Comparison of ENCODE assay signal across 9 cellular contexts in the genomic region with DNA sequence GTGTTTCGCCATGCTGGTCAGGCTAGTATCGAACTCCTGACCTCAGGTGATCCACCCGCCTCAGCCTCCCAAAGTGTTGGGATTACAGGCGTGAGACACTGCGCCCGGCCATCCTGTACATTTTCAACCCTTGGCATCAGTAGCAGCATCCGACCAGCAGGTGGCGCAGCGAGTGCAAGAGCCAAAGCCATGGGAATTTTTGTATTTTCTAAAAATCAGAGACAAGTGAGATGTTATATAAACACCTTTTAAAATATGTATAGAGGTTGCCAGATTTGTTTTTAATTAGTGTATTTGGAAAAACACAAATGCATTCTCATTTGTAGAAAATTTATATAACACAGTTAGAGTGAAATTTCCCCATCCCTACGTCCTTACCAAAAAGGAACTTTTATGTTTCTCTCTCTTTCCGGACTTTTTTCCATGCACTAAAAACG. TPM values are rescaled to one million over a fixed set of nuclear protein-coding genes. Genes with fewer than 3 reads are reported as not detected.
DNase-seq lines count a peak whose midpoint lies in the region; ATAC-seq and TF ChIP-seq lines count a peak whose summit lies in the region.
"Had no signal": no experiment of that assay in that cellular context is flagged by ENCODE, and none has a peak within 500 bp of the region (broad histone marks: within the 10 kb centered on the region; RNA-seq: fewer than 3 reads in every experiment).

No MANE protein-coding gene starts in this region.

- H2BK5ac ChIP-seq in mesenchymal stem cell (ENCODE audit: low read depth, low read length, poor library complexity, severe bottlenecking) = no peak overlapping the region

- no peak overlapping the region for H2AK5ac ChIP-seq in mesenchymal stem cell (ENCODE audit: low read length, severe bottlenecking)

- no peak for ATAC-seq in GM19455 (IDR thresholded peaks at IDR 0.05; ENCODE audit: unreplicated experiment)

- TF ChIP-seq CTCF in HEK293 (tag by site-specific recombination; IDR thresholded peaks at IDR 0.05) = peak; percentile 79

- H3K4me3 Mint-ChIP-seq in CD8-positive, alpha-beta memory T cell = no peak overlapping the region

- H3K27ac Mint-ChIP-seq in CD8-positive, alpha-beta memory T cell = no peak overlapping the region

- H3K27me3 ChIP-seq in CD8-positive, alpha-beta memory T cell (ENCODE audit: insufficient read depth, low read length, poor library complexity, severe bottlenecking) = peaks cover 6% of the 10 kb centered on the region
- H3K27me3 ChIP-seq in mesenchymal stem cell (ENCODE audit: control insufficient read depth in 1 of 2, insufficient read depth in 1 of 2, low read length in 2 of 2) = no peaks in the 10 kb centered on the region

- no peak overlapping the region for H4K8ac ChIP-seq in mesenchymal stem cell (ENCODE audit: low read length)

- peak overlapping the region; percentile 80 for H3K9ac ChIP-seq in mesenchymal stem cell (ENCODE audit: low read length)

- no peaks in the 10 kb centered on the region for H3K36me3 Mint-ChIP-seq in CD8-positive, alpha-beta memory T cell

- no peak overlapping the region for H2BK120ac ChIP-seq in mesenchymal stem cell (ENCODE audit: low read depth, low read length)

- POLR2A ChIA-PET in CD8-positive, alpha-beta memory T cell (lab: Charles Lee) = no interaction called here
- POLR2A ChIA-PET in HEK293 (lab: Yijun Ruan, JAX) = interaction anchor here (1.0 to 1.5 kb wide), 4 partner anchors 45 to 195 kb away, joined by 3 to 19 read pairs (median 4); partner anchors contain the start of gene ACSL3

- H3K27ac ChIP-seq in CD8-positive, alpha-beta memory T cell (ENCODE audit: low read depth, low read length) = no peak overlapping the region
- H3K27ac ChIP-seq in HEK293 (ENCODE audit: extremely low read depth, low read depth, low read length) = no peak overlapping the region
- no peak overlapping the region for H3K27ac ChIP-seq in mesenchymal stem cell (ENCODE audit: low read length, poor library complexity, severe bottlenecking)
- H3K27ac ChIP-seq: SK-N-MC had no signal

- H3K4ac ChIP-seq in mesenchymal stem cell (ENCODE audit: low read depth in 1 of 2, low read length in 2 of 2) = no peak overlapping the region

- H3K4me3 ChIP-seq in CD8-positive, alpha-beta memory T cell (ENCODE audit: low read length) = no peak overlapping the region
- H3K4me3 ChIP-seq in HEK293 (ENCODE audit: low read depth, low read length) = no peak overlapping the region
- no peak overlapping the region for H3K4me3 ChIP-seq in mesenchymal stem cell (ENCODE audit: insufficient read depth in 1 of 2, low read depth in 1 of 2, low read length in 2 of 2)
- H3K4me3 ChIP-seq: SK-N-MC had no signal

- no peak overlapping the region for H2BK12ac ChIP-seq in mesenchymal stem cell (ENCODE audit: low read length in 2 of 2)

- no peaks in the 10 kb centered on the region for H3K9me3 Mint-ChIP-seq in CD8-positive, alpha-beta memory T cell

- WGBS in mesenchymal stem cell = 20% methylated on average over 10 of the region's 12 CpGs

- no peak overlapping the region for H3K23ac ChIP-seq in mesenchymal stem cell (ENCODE audit: low read length in 2 of 2)

- no peak overlapping the region for H4K91ac ChIP-seq in mesenchymal stem cell (ENCODE audit: low read length)

- H3K18ac ChIP-seq in mesenchymal stem cell (ENCODE audit: low read depth in 1 of 2, low read length in 2 of 2) = no peak overlapping the region

- no peak overlapping the region for H3K14ac ChIP-seq in mesenchymal stem cell (ENCODE audit: low read length in 2 of 2)

- no peaks in the 10 kb centered on the region for H3K79me1 ChIP-seq in mesenchymal stem cell (replicated peaks; ENCODE audit: low read length, poor library complexity, severe bottlenecking)

- no peak overlapping the region for H2AFZ ChIP-seq in mesenchymal stem cell (ENCODE audit: low read depth, low read length)

- no peak overlapping the region for H2BK15ac ChIP-seq in mesenchymal stem cell (ENCODE audit: low read depth, poor library complexity, severe bottlenecking)

- no peaks in the 10 kb centered on the region for H3K4me1 Mint-ChIP-seq in CD8-positive, alpha-beta memory T cell

- H3K36me3 ChIP-seq in CD8-positive, alpha-beta memory T cell (ENCODE audit: insufficient read depth, low read length) = no peaks in the 10 kb centered on the region
- H3K36me3 ChIP-seq in HEK293 (ENCODE audit: control insufficient read depth in 2 of 2, insufficient read depth in 1 of 2, low read length in 2 of 2) (no peaks in the 10 kb centered on the region), mesenchymal stem cell (ENCODE audit: control insufficient read depth in 1 of 2, insufficient read depth in 2 of 2, low read depth in 1 of 2, low read length in 2 of 2) (no peaks in the 10 kb centered on the region)

- no peak overlapping the region for H3K4me2 ChIP-seq in mesenchymal stem cell (ENCODE audit: low read length, poor library complexity, severe bottlenecking)

- no peaks in the 10 kb centered on the region for H3K4me1 ChIP-seq in CD8-positive, alpha-beta memory T cell (ENCODE audit: insufficient read depth, low read length)
- H3K4me1 ChIP-seq in HEK293 (ENCODE audit: control insufficient read depth, insufficient read depth, low read length) (no peaks in the 10 kb centered on the region), mesenchymal stem cell (ENCODE audit: control insufficient read depth, insufficient read depth, low read depth, low read length) (peaks cover 9% of the 10 kb centered on the region)

- H3K9me3 ChIP-seq in CD8-positive, alpha-beta memory T cell (ENCODE audit: low read length) = no peaks in the 10 kb centered on the region
- H3K9me3 ChIP-seq in HEK293 (ENCODE audit: control insufficient read depth, insufficient read depth, low read depth, low read length) (no peaks in the 10 kb centered on the region), mesenchymal stem cell (ENCODE audit: control insufficient read depth, low read length) (no peaks in the 10 kb centered on the region)

- CTCF ChIA-PET in CD8-positive, alpha-beta memory T cell (lab: Charles Lee) = interaction anchor here (0.7 to 4.6 kb wide), 10 partner anchors 9 to 231 kb away, joined by 3 to 28 read pairs (median 4); no protein-coding TSS in a partner anchor
- CTCF ChIA-PET in HEK293 (lab: Yijun Ruan, JAX) = interaction anchor here (0.6 to 5.1 kb wide), 30 partner anchors 8 to 650 kb away, joined by 3 to 37 read pairs (median 5); no protein-coding TSS in a partner anchor

- H3K27me3 Mint-ChIP-seq in CD8-positive, alpha-beta memory T cell = peaks cover 29 to 67% of the 10 kb centered on the region in 2 donors

- peak; percentile 49 to 77 (median 58) for DNase-seq in CD8-positive, alpha-beta memory T cell
- DNase-seq in NCI-H526 treated with DMSO at 0.1 percent for 48 hours (lab: John Stamatoyannopoulos, UW) (peak; percentile 23), ecto neural progenitor cell (ENCODE audit: low spot score) (peak; percentile 85), mesenchymal stem cell (peak; percentile 77)
- DNase-seq in activated CD4-positive, alpha-beta T cell treated with anti-CD3 and anti-CD28 coated beads, Interleukin-2, amount 50 U/mL, for 48 hours = peak; percentile 84 to 86
- peak; percentile 15 to 36 for DNase-seq in stimulated activated CD8-positive, alpha-beta memory T cell treated with anti-CD3 and anti-CD28 coated beads, Interleukin-15, amount 100 ng/mL, for 4 hours (ENCODE audit: low read depth in 2 of 2)

TF ChIP-seq in HEK293, 187 proteins besides CTCF, POLR2A, EP300 and RAD21 (continues in another document):
- TF ChIP-seq ZBTB49 (tag by site-specific recombination; IDR thresholded peaks at IDR 0.05; ENCODE audit: low read depth) (no peak), ZNF654 (tag by site-specific recombination; IDR thresholded peaks at IDR 0.05; ENCODE audit: low read depth) (peak; percentile 64), ZSCAN16 (tag by site-specific recombination; IDR thresholded peaks at IDR 0.05) (no peak)

RNA-seq across cellular contexts. Expression of gene MOGAT1, which starts 36.8 kb away (rescaled TPM):
- total RNA-seq in CD8-positive, alpha-beta memory T cell = not detected
- polyA plus RNA-seq in CD8-positive, alpha-beta memory T cell = not detected
- polyA plus RNA-seq in mesenchymal stem cell (2013, experiment 1 of 2) = not detected
- not detected for polyA plus RNA-seq in mesenchymal stem cell (2013, experiment 2 of 2)

RNA-seq across cellular contexts. Expression of gene FARSB, which starts 52.4 kb away (rescaled TPM):
- 10 to 100 TPM; 57.0 to 58.5 TPM for total RNA-seq in CD8-positive, alpha-beta memory T cell
- polyA plus RNA-seq in CD8-positive, alpha-beta memory T cell = 23.8 TPM
- polyA plus RNA-seq in mesenchymal stem cell (2013, experiment 1 of 2) = 21.5 TPM
- polyA plus RNA-seq in mesenchymal stem cell (2013, experiment 2 of 2) = 21.9 TPM

Comparison
In these comparisons a context has a peak if more than half of its experiments do, and no peak if none do; other contexts are left out.
1. DNase-seq: peak in every context shown above with its lines; median percentile 85 in activated CD4-positive, alpha-beta T cell treated with anti-CD3 and anti-CD28 coated beads, Interleukin-2, amount 50 U/mL, for 48 hours; 85 in ecto neural progenitor cell; 77 in mesenchymal stem cell; 58 in CD8-positive, alpha-beta memory T cell; 26 in stimulated activated CD8-positive, alpha-beta memory T cell treated with anti-CD3 and anti-CD28 coated beads, Interleukin-15, amount 100 ng/mL, for 4 hours; 23 in NCI-H526 treated with DMSO at 0.1 percent for 48 hours.